In the genomic region with DNA sequence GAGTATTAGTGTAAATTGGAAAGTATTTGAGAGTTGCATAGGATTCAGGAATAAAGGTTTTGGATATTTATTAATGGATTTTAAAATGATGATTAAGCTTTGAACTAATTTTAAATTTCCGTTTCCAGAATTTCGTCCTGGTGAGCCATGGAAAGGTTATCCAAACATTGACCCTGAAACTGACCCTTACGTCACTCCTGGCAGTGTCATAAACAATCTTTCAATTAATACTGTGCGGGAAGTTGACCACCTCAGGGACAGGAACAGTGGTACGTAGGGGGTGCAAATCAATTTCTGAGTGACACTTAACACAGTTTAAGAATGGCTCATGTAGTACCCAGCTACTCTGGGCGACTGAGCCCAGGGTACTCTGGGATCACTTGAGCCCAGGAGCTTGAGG, we compare ENCODE assay signal across 30 cellular contexts. TPM values are rescaled to one million over a fixed set of nuclear protein-coding genes. Genes with fewer than 3 reads are reported as not detected.
"Had no signal": no experiment of that assay in that cellular context is flagged by ENCODE, and none has a peak within 500 bp of the region (broad histone marks: within the 10 kb centered on the region; RNA-seq: fewer than 3 reads in every experiment).

No MANE protein-coding gene starts in this region.

- H3K4me3 ChIP-seq: MG63, SJCRH30, SK-N-MC had no signal

- ATAC-seq: activated CD4-positive, alpha-beta T cell treated with anti-CD3 and anti-CD28 coated beads for 36 hours; activated CD8-positive, alpha-beta T cell treated with anti-CD3 and anti-CD28 coated beads, Interleukin-2, amount 10 ng/mL, durations not matched to agents 7 days and 5 days; activated naive CD8-positive, alpha-beta T cell treated with anti-CD3 and anti-CD28 coated beads, Interleukin-2, amount 50 U/mL, for 24 hours; Panc1 had no signal

- H3K4me3 Mint-ChIP-seq: activated CD4-positive, alpha-beta T cell treated with anti-CD3 and anti-CD28 coated beads for 36 hours; activated CD4-positive, alpha-beta T cell treated with anti-CD3 and anti-CD28 coated beads, Interleukin-2, amount 10 ng/mL, durations not matched to agents 7 days and 5 days; activated CD8-positive, alpha-beta T cell treated with anti-CD3 and anti-CD28 coated beads, Interleukin-2, amount 10 ng/mL, durations not matched to agents 7 days and 5 days; activated naive CD8-positive, alpha-beta T cell; activated naive CD8-positive, alpha-beta T cell treated with anti-CD3 and anti-CD28 coated beads, Interleukin-2, amount 50 U/mL, for 24 hours; brain had no signal

- H3K27ac Mint-ChIP-seq: activated CD4-positive, alpha-beta T cell treated with anti-CD3 and anti-CD28 coated beads for 36 hours; activated CD4-positive, alpha-beta T cell treated with anti-CD3 and anti-CD28 coated beads, Interleukin-2, amount 10 ng/mL, durations not matched to agents 7 days and 5 days; activated CD8-positive, alpha-beta T cell treated with anti-CD3 and anti-CD28 coated beads, Interleukin-2, amount 10 ng/mL, durations not matched to agents 7 days and 5 days; activated naive CD8-positive, alpha-beta T cell; activated naive CD8-positive, alpha-beta T cell treated with anti-CD3 and anti-CD28 coated beads, Interleukin-2, amount 50 U/mL, for 24 hours had no signal

- FAIRE-seq: bronchial epithelial cell had no signal

- H3K4me1 ChIP-seq: SJCRH30 had no signal

- H3K27me3 Mint-ChIP-seq: activated CD4-positive, alpha-beta T cell treated with anti-CD3 and anti-CD28 coated beads for 36 hours; activated CD4-positive, alpha-beta T cell treated with anti-CD3 and anti-CD28 coated beads, Interleukin-2, amount 10 ng/mL, durations not matched to agents 7 days and 5 days; activated naive CD8-positive, alpha-beta T cell; activated naive CD8-positive, alpha-beta T cell treated with anti-CD3 and anti-CD28 coated beads, Interleukin-2, amount 50 U/mL, for 24 hours; brain had no signal

- H3K9me3 ChIP-seq: MG63, SJCRH30 had no signal

- H3K4me1 Mint-ChIP-seq: activated CD4-positive, alpha-beta T cell treated with anti-CD3 and anti-CD28 coated beads for 36 hours; activated CD4-positive, alpha-beta T cell treated with anti-CD3 and anti-CD28 coated beads, Interleukin-2, amount 10 ng/mL, durations not matched to agents 7 days and 5 days; activated naive CD8-positive, alpha-beta T cell treated with anti-CD3 and anti-CD28 coated beads, Interleukin-2, amount 50 U/mL, for 24 hours had no signal

- H3K27ac ChIP-seq: SJCRH30, SK-N-MC, WERI-Rb-1 had no signal

- H3K27me3 ChIP-seq: MG63, SJCRH30 had no signal

- H3K9me3 Mint-ChIP-seq: activated CD4-positive, alpha-beta T cell treated with anti-CD3 and anti-CD28 coated beads, Interleukin-2, amount 10 ng/mL, durations not matched to agents 7 days and 5 days; activated naive CD8-positive, alpha-beta T cell treated with anti-CD3 and anti-CD28 coated beads, Interleukin-2, amount 50 U/mL, for 24 hours; brain had no signal

- DNase-seq: activated CD4-positive, alpha-beta T cell treated with anti-CD3 and anti-CD28 coated beads for 36 hours; activated CD4-positive, alpha-beta T cell treated with anti-CD3 and anti-CD28 coated beads, Interleukin-2, amount 10 ng/mL, durations not matched to agents 7 days and 5 days; activated CD4-positive, alpha-beta T cell treated with anti-CD3 and anti-CD28 coated beads, Interleukin-2, amount 50 U/mL, for 48 hours; activated CD8-positive, alpha-beta T cell treated with anti-CD3 and anti-CD28 coated beads, Interleukin-2, amount 10 ng/mL, durations not matched to agents 7 days and 5 days; activated effector memory CD4-positive, alpha-beta T cell treated with Interleukin-2 at 50 U/mL for 16 hours; activated naive CD8-positive, alpha-beta T cell treated with anti-CD3 and anti-CD28 coated beads, Interleukin-2, amount 50 U/mL, for 24 hours; anterior cingulate cortex; Kasumi-1; KG1; MG63; NCI-H1048; NCI-H1105 treated with DMSO at 0.1 percent for 48 hours; NCI-H1436; NCI-H1694; NCI-H1930; NCI-H2081 treated with DMSO at 0.1 percent for 48 hours; NCI-H345; NCI-H524 treated with DMSO at 0.1 percent for 48 hours; SHP77; SJCRH30; T1000; WERI-Rb-1 had no signal

RNA-seq across cellular contexts. Expression of a gene that starts 29.1 kb away (rescaled TPM):
- total RNA-seq: activated CD4-positive, alpha-beta T cell treated with anti-CD3 and anti-CD28 coated beads for 36 hours; activated CD4-positive, alpha-beta T cell treated with anti-CD3 and anti-CD28 coated beads, Interleukin-2, amount 10 ng/mL, durations not matched to agents 7 days and 5 days; bronchial epithelial cell; NCI-H460; RPMI7951; T-helper 1 cell treated with Interleukin-12 subunit alpha and Interleukin-12 subunit beta and Interleukin-4 antibody, amounts not matched to agents 30 ng/mL and 1 ng/mL, for 36 hours had no signal
